ENCODE assay signal across 8 cellular contexts in genomic region chr10:28679941-28680752, GRCh38. TPM values are rescaled to one million over a fixed set of nuclear protein-coding genes. Genes with fewer than 3 reads are reported as not detected.
DNase-seq lines count a peak whose midpoint lies in the region; ATAC-seq and TF ChIP-seq lines count a peak whose summit lies in the region.

No MANE protein-coding gene starts in this region.

- peaks cover 34% of the 10 kb centered on the region for H3K27me3 ChIP-seq in CD4-positive, alpha-beta memory T cell (ENCODE audit: insufficient read depth, low read length)
- peaks cover 11 to 20% of the 10 kb centered on the region in 2 donors for H3K27me3 ChIP-seq in naive thymus-derived CD4-positive, alpha-beta T cell (ENCODE audit: control insufficient read depth in 2 of 2, insufficient read depth in 2 of 2, low read length in 2 of 2)

- CTCF ChIA-PET in CD4-positive, alpha-beta memory T cell (lab: Charles Lee; ENCODE audit: partially characterized antibody): interaction anchor here (2.0 kb wide), 1 partner anchor 16 kb away, joined by 5 read pairs; no protein-coding TSS in a partner anchor
- CTCF ChIA-PET in naive thymus-derived CD4-positive, alpha-beta T cell (lab: Charles Lee): interaction anchor here (0.7 kb wide), 1 partner anchor 209 kb away, joined by 3 read pairs; no protein-coding TSS in a partner anchor

- DNase-seq in CD4-positive, alpha-beta memory T cell: no peak
- DNase-seq in MV-4-11 (lab: John Stamatoyannopoulos, UW): peak; percentile 91
- DNase-seq in choroid plexus epithelial cell (ENCODE audit: low read depth): peak; percentile 40
- DNase-seq in naive thymus-derived CD4-positive, alpha-beta T cell: no peak
- DNase-seq in NCI-H2081 (lab: John Stamatoyannopoulos, UW): no peak
- no peak for DNase-seq in OCI-M2 (lab: John Stamatoyannopoulos, UW; ENCODE audit: unreplicated experiment)
- DNase-seq in DMS153 (lab: John Stamatoyannopoulos, UW): no peak

- POLR2A ChIA-PET in CD4-positive, alpha-beta memory T cell (lab: Charles Lee; ENCODE audit: partially characterized antibody): interaction anchor here (0.6 to 0.7 kb wide), 2 partner anchors 298 to 351 kb away, joined by 3 read pairs; no protein-coding TSS in a partner anchor
- POLR2A ChIA-PET in naive thymus-derived CD4-positive, alpha-beta T cell (lab: Charles Lee): no interaction called here

- no peak overlapping the region for H3K27ac ChIP-seq in CD4-positive, alpha-beta memory T cell (ENCODE audit: low read depth, low read length)
- H3K27ac ChIP-seq in naive thymus-derived CD4-positive, alpha-beta T cell (ENCODE audit: low read depth, low read length): no peak overlapping the region

- TF ChIP-seq CTCF in choroid plexus epithelial cell (conservative IDR thresholded peaks at IDR 0.05; ENCODE audit: low read depth, low read length): peak; percentile 55

- H3K36me3 Mint-ChIP-seq in CD4-positive, alpha-beta memory T cell: no peaks in the 10 kb centered on the region
- peaks cover 0 to 3% (median 0%) of the 10 kb centered on the region in 5 donors for H3K36me3 Mint-ChIP-seq in naive thymus-derived CD4-positive, alpha-beta T cell

- H3K27me3 Mint-ChIP-seq in CD4-positive, alpha-beta memory T cell: peaks cover 41 to 46% of the 10 kb centered on the region in 2 donors
- H3K27me3 Mint-ChIP-seq in naive thymus-derived CD4-positive, alpha-beta T cell: peaks cover 63 to 76% (median 68%) of the 10 kb centered on the region in 5 donors

- ATAC-seq in naive thymus-derived CD4-positive, alpha-beta T cell: no peak
- ATAC-seq in HG02870 (IDR thresholded peaks at IDR 0.05; ENCODE audit: unreplicated experiment): no peak

- H3K4me1 ChIP-seq in CD4-positive, alpha-beta memory T cell (ENCODE audit: insufficient read depth, low read length): peaks cover 26% of the 10 kb centered on the region
- peaks cover 0 to 26% of the 10 kb centered on the region in 2 donors for H3K4me1 ChIP-seq in naive thymus-derived CD4-positive, alpha-beta T cell (ENCODE audit: control insufficient read depth in 2 of 2, insufficient read depth in 2 of 2, low read length in 2 of 2)

- no peaks in the 10 kb centered on the region for H3K9me3 Mint-ChIP-seq in CD4-positive, alpha-beta memory T cell
- no peaks in the 10 kb centered on the region for H3K9me3 Mint-ChIP-seq in naive thymus-derived CD4-positive, alpha-beta T cell

- peak overlapping the region in 5 of 8 donors; percentile 17 to 91 (median 38) for H3K4me3 Mint-ChIP-seq in CD4-positive, alpha-beta memory T cell
- H3K4me3 Mint-ChIP-seq in naive thymus-derived CD4-positive, alpha-beta T cell: peak overlapping the region in 8 of 10 donors; percentile 2 to 90 (median 32)

- no peaks in the 10 kb centered on the region for H3K36me3 ChIP-seq in CD4-positive, alpha-beta memory T cell (ENCODE audit: insufficient read depth, low read length)
- H3K36me3 ChIP-seq in naive thymus-derived CD4-positive, alpha-beta T cell (ENCODE audit: control insufficient read depth in 2 of 3, insufficient read depth in 3 of 3, low read length in 3 of 3): no peaks in the 10 kb centered on the region

- intact Hi-C loops in CD4-positive, alpha-beta memory T cell (cut with micrococcal nuclease): loop anchor here (5.0 kb wide), 3 partner anchors 148 to 622 kb away; partner anchors contain the start of gene WAC
- intact Hi-C loops in naive thymus-derived CD4-positive, alpha-beta T cell (cut with micrococcal nuclease): loop anchor here (5.0 to 10.0 kb wide), 8 partner anchors 117 to 1438 kb away; partner anchors contain the start of genes ACBD5 (in 1 of the 2), MKX (in 1 of the 2) and MPP7 (in 1 of the 2)

- H3K4me1 Mint-ChIP-seq in CD4-positive, alpha-beta memory T cell: peaks cover 14 to 30% (median 22%) of the 10 kb centered on the region in 4 donors
- peaks cover 19 to 32% (median 26%) of the 10 kb centered on the region in 7 donors for H3K4me1 Mint-ChIP-seq in naive thymus-derived CD4-positive, alpha-beta T cell

- H3K27ac Mint-ChIP-seq in CD4-positive, alpha-beta memory T cell: no peak overlapping the region
- no peak overlapping the region for H3K27ac Mint-ChIP-seq in naive thymus-derived CD4-positive, alpha-beta T cell

- H3K4me3 ChIP-seq in CD4-positive, alpha-beta memory T cell (ENCODE audit: low read length in 2 of 2): no peak overlapping the region
- peak overlapping the region; percentile 84 for H3K4me3 ChIP-seq in choroid plexus epithelial cell (ENCODE audit: low read depth, low read length)
- no peak overlapping the region for H3K4me3 ChIP-seq in naive thymus-derived CD4-positive, alpha-beta T cell (ENCODE audit: low read length)

- H3K9me3 ChIP-seq in CD4-positive, alpha-beta memory T cell (ENCODE audit: control insufficient read depth in 1 of 2, low read length in 2 of 2): no peaks in the 10 kb centered on the region
- H3K9me3 ChIP-seq in naive thymus-derived CD4-positive, alpha-beta T cell (ENCODE audit: control insufficient read depth in 2 of 3, low read length in 3 of 3): no peaks in the 10 kb centered on the region

RNA-seq across cellular contexts. Expression of gene BAMBI, which starts 2.8 kb away (rescaled TPM):
- under 1 TPM in 1 of 2 experiments, not detected in 1; 0.29 TPM for total RNA-seq in CD4-positive, alpha-beta memory T cell
- under 1 TPM in 1 of 2 donors, not detected in 1; 0.76 TPM for polyA plus RNA-seq in CD4-positive, alpha-beta memory T cell
- 1 to 10 TPM in 2 of 5 experiments, under 1 TPM in 2, not detected in 1; 0.12 to 1.6 (median 0.80) TPM for total RNA-seq in naive thymus-derived CD4-positive, alpha-beta T cell
- not detected for polyA plus RNA-seq in naive thymus-derived CD4-positive, alpha-beta T cell

Comparison
In these comparisons a context has a peak if more than half of its experiments do, and no peak if none do; other contexts are left out.
1. DNase-seq: peak in MV-4-11 (single experiment) and choroid plexus epithelial cell (single experiment); none in CD4-positive, alpha-beta memory T cell (0 of 5), naive thymus-derived CD4-positive, alpha-beta T cell (0 of 9), NCI-H2081 (0 of 2), OCI-M2 (single experiment) and DMS153 (single experiment).